1 cellular context compared by ENCODE assay signal in genomic region chr12:25648460-25648859, GRCh38.
TF ChIP-seq lines count a peak whose summit lies in the region.

No MANE protein-coding gene starts in this region.

TF ChIP-seq in HEK293, 187 proteins besides CTCF, POLR2A, EP300 and RAD21 (continued from another document):
- TF ChIP-seq, protein P1, sequence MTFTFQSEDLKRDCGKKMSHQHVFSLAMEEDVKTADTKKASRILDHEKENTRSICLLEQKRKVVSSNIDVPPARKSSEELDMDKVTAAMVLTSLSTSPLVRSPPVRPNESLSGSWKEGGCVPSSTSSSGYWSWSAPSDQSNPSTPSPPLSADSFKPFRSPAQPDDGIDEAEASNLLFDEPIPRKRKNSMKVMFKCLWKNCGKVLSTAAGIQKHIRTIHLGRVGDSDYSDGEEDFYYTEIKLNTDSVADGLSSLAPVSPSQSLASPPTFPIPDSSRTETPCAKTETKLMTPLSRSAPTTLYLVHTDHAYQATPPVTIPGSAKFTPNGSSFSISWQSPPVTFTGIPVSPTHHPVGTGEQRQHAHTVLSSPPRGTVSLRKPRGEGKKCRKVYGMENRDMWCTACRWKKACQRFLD (tag by site-specific recombination; IDR thresholded peaks at IDR 0.05), result no peak
- TF ChIP-seq PRDM1 (tag by site-specific recombination; IDR thresholded peaks at IDR 0.05), result peak; percentile 78
- TF ChIP-seq ZNF768 (tag by site-specific recombination; IDR thresholded peaks at IDR 0.05), result no peak
TF ChIP-seq in HEK293: peak in this region for 18.
